12 cellular contexts compared by ENCODE assay signal in the genomic region with DNA sequence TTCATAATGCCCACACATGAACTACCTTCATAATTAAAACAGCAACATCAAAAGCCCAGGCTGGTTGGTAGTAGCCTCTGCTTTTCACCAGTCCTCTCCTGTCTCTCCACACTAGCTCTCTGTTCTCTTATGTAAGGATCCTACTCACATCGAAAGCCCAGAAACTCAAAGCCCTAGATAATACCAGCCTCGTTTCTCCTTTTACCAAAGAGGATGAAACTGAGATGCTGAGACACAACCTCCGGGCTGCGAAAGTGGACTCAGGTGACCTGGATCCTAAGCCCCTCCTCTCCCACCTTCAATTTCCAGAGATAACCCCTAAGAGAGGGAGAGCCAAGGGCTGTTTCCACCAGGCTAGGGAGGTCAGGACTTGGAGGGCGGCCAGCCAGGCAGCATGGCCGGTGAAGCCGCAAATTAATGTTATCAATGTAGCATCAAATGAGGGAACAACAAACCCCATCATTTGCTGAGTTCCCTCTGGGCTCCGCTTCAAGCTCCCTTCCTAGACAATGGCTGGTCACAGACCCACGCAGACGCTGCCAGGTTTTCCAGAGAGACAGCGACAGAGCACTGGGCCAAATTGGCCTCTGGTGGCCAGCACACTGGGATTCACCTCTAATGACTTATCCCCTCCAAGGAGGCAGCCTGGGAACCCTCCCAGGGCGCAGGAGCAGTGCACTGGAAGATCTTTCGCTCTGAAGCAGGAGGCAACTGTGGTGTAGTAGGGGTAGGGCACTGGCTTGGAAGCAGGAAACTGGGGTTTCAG. TPM values are rescaled to one million over a fixed set of nuclear protein-coding genes. Genes with fewer than 3 reads are reported as not detected.
A peak's percentile ranks its signal among the peaks of the same experiment; 100 is the strongest.
DNase-seq lines count a peak whose midpoint lies in the region; ATAC-seq, FAIRE-seq and TF ChIP-seq lines count a peak whose summit lies in the region.
"Had no signal": no experiment of that assay in that cellular context is flagged by ENCODE, and none has a peak within 500 bp of the region (broad histone marks: within the 10 kb centered on the region; RNA-seq: fewer than 3 reads in every experiment).

No MANE protein-coding gene starts in this region.

- H2AFZ ChIP-seq in astrocyte (ENCODE audit: low read depth, low read length), result peak overlapping the region; percentile 47

- H3K9me3 ChIP-seq in BLaER1 treated with 17β-estradiol and CSF1 and Interleukin-3, amounts not matched to agents 10 nM and 100 nM (replicated peaks in 1 of 11), result peaks cover 0 to 8% (median 0%) of the 10 kb centered on the region in 11 experiments; a peak in 2 of 22 replicates
- H3K9me3 ChIP-seq in astrocyte (ENCODE audit: insufficient read depth, low read depth, low read length), result no peaks in the 10 kb centered on the region
- H3K9me3 ChIP-seq in mesodermal cell (ENCODE audit: control insufficient read depth, low read length), result no peaks in the 10 kb centered on the region
- H3K9me3 ChIP-seq: MG63 had no signal

- DNase-seq in NCI-H1092 (lab: John Stamatoyannopoulos, UW) (peak; percentile 78), astrocyte (ENCODE audit: low read depth) (no peak), Right ventricle myocardium superior (no peak), AG08395 (ENCODE audit: low spot score) (no peak), frontal cortex (ENCODE audit: low spot score in 2 of 2) (no peak), COLO668 (lab: John Stamatoyannopoulos, UW; ENCODE audit: unreplicated experiment) (no peak)
- DNase-seq: activated CD4-positive, alpha-beta T cell treated with anti-CD3 and anti-CD28 coated beads for 1 hour; MG63; occipital lobe; SW 1271 had no signal

- peaks cover 0 to 10% (median 0%) of the 10 kb centered on the region in 11 experiments; a peak in 1 of 22 replicates for H4K20me1 ChIP-seq in BLaER1 treated with 17β-estradiol and CSF1 and Interleukin-3, amounts not matched to agents 10 nM and 100 nM
- no peaks in the 10 kb centered on the region for H4K20me1 ChIP-seq in astrocyte (ENCODE audit: insufficient read depth, low read length)

- H3K4me1 ChIP-seq in BLaER1 treated with 17β-estradiol and CSF1 and Interleukin-3, amounts not matched to agents 10 nM and 100 nM, result peaks cover 29 to 55% (median 48%) of the 10 kb centered on the region in 10 experiments
- H3K4me1 ChIP-seq in astrocyte (ENCODE audit: insufficient read depth, low read length) (peaks cover 18% of the 10 kb centered on the region), mesodermal cell (ENCODE audit: control insufficient read depth, insufficient read depth, low read length, poor library complexity, severe bottlenecking) (peaks cover 10% of the 10 kb centered on the region)

- 0 out of 22 replicates have a peak overlapping the region, but pooled peaks of 1 of the 11 experiments have one; percentile 17 for H3K9ac ChIP-seq in BLaER1 treated with 17β-estradiol and CSF1 and Interleukin-3, amounts not matched to agents 10 nM and 100 nM
- H3K9ac ChIP-seq in astrocyte (ENCODE audit: low read length), result no peak overlapping the region

- peaks cover 16% of the 10 kb centered on the region for H3K27me3 Mint-ChIP-seq in astrocyte (ENCODE audit: low read depth, unreplicated experiment)

- intact Hi-C loops in Right ventricle myocardium superior (cut with DNase I), result no loop called here

- H3K27ac ChIP-seq in BLaER1 treated with 17β-estradiol and CSF1 and Interleukin-3, amounts not matched to agents 10 nM and 100 nM, result peak overlapping the region in 6 of 11 experiments; percentile 30 to 61 (median 41); a peak in 5 of 22 replicates
- no peak overlapping the region for H3K27ac ChIP-seq in astrocyte (ENCODE audit: low read depth, low read length)
- peak overlapping the region; percentile 75 for H3K27ac ChIP-seq in mesodermal cell (ENCODE audit: low read depth, low read length, severe bottlenecking)

- peak overlapping the region; percentile 38 for H3K27ac Mint-ChIP-seq in astrocyte (ENCODE audit: unreplicated experiment)

- no peaks in the 10 kb centered on the region for H3K36me3 Mint-ChIP-seq in astrocyte (ENCODE audit: low read depth, unreplicated experiment)

- ATAC-seq in Right ventricle myocardium superior (ENCODE audit: poor library complexity), result no peak

- peaks cover 4% of the 10 kb centered on the region for H3K4me1 Mint-ChIP-seq in astrocyte (ENCODE audit: low read depth, unreplicated experiment)

- no peak overlapping the region for H3K4me3 ChIP-seq in BLaER1 treated with 17β-estradiol and CSF1 and Interleukin-3, amounts not matched to agents 10 nM and 100 nM
- H3K4me3 ChIP-seq in astrocyte (ENCODE audit: insufficient read depth, low read depth, low read length) (no peak overlapping the region), mesodermal cell (ENCODE audit: extremely low read depth, insufficient read depth, low read length, poor library complexity, severe bottlenecking) (no peak overlapping the region)
- H3K4me3 ChIP-seq: MG63 had no signal

- H3K9me3 Mint-ChIP-seq in astrocyte (ENCODE audit: unreplicated experiment), result no peaks in the 10 kb centered on the region

- TF ChIP-seq CTCF in astrocyte (IDR thresholded peaks at IDR 0.05; ENCODE audit: insufficient read depth, low read depth, low read length), result no peak

- FAIRE-seq in astrocyte (lab: Jason Lieb, UNC), result no peak
- no peak for FAIRE-seq in frontal cortex (lab: Jason Lieb, UNC)

- H3K36me3 ChIP-seq in BLaER1 treated with 17β-estradiol and CSF1 and Interleukin-3, amounts not matched to agents 10 nM and 100 nM, result no peaks in the 10 kb centered on the region
- H3K36me3 ChIP-seq in astrocyte (ENCODE audit: insufficient read depth, low read length), result no peaks in the 10 kb centered on the region
- no peaks in the 10 kb centered on the region for H3K36me3 ChIP-seq in mesodermal cell (ENCODE audit: control insufficient read depth, insufficient read depth, low read length)
- H3K36me3 ChIP-seq: MG63 had no signal

- 78 to 95% methylated on average over 3 to 10 of the region's 13 CpGs for WGBS in mesodermal cell (ENCODE audit: insufficient coverage in 2 of 2), 2 experiments

- no peaks in the 10 kb centered on the region for H3K79me2 ChIP-seq in astrocyte (ENCODE audit: insufficient read depth, low read length)

- H3K4me3 Mint-ChIP-seq in astrocyte (ENCODE audit: unreplicated experiment), result no peak overlapping the region

- H3K4me2 ChIP-seq in BLaER1 treated with 17β-estradiol and CSF1 and Interleukin-3, amounts not matched to agents 10 nM and 100 nM, result peak overlapping the region; percentile 8 to 76 (median 56); a peak in 18 of 22 replicates
- no peak overlapping the region for H3K4me2 ChIP-seq in astrocyte (ENCODE audit: low read length)

- peaks cover 21 to 39% (median 32%) of the 10 kb centered on the region in 11 experiments for H3K27me3 ChIP-seq in BLaER1 treated with 17β-estradiol and CSF1 and Interleukin-3, amounts not matched to agents 10 nM and 100 nM
- peaks cover 5% of the 10 kb centered on the region for H3K27me3 ChIP-seq in astrocyte (ENCODE audit: insufficient read depth, low read length)
- H3K27me3 ChIP-seq: MG63 had no signal

RNA-seq across cellular contexts. Expression of a gene that starts 20.7 kb away (rescaled TPM):
- 130 and 173 TPM in 2 replicates for total RNA-seq in astrocyte
- polyA plus RNA-seq in mesodermal cell (2013, experiment 1 of 2), result 857 TPM
- 919 TPM for polyA plus RNA-seq in mesodermal cell (2013, experiment 2 of 2)
- total RNA-seq in Right ventricle myocardium superior, result 24.2 TPM
- total RNA-seq in frontal cortex, result 1,181 TPM

RNA-seq across cellular contexts. Expression of a gene that starts 51.4 kb away (rescaled TPM):
- total RNA-seq in astrocyte, result 14.5 and 15.1 TPM in 2 replicates
- 8.0 TPM for polyA plus RNA-seq in mesodermal cell (2013, experiment 1 of 2)
- 8.1 TPM for polyA plus RNA-seq in mesodermal cell (2013, experiment 2 of 2)
- 2.2 TPM for total RNA-seq in Right ventricle myocardium superior
- total RNA-seq in frontal cortex, result 8.6 TPM
